Comparison of ENCODE assay signal across 1 cellular context in genomic region chr2:201887851-201888451, GRCh38.
TF ChIP-seq lines count a peak whose summit lies in the region.

No MANE protein-coding gene starts in this region.

TF ChIP-seq in HEK293, 187 proteins besides CTCF, POLR2A, EP300 and RAD21 (continued from another document and continues in another):
- TF ChIP-seq REST (tag by site-specific recombination; IDR thresholded peaks at IDR 0.05) (no peak), ZFP41 (tag by site-specific recombination; IDR thresholded peaks at IDR 0.05; ENCODE audit: borderline replicate concordance) (no peak), ZNF433 (tag by site-specific recombination; IDR thresholded peaks at IDR 0.05; ENCODE audit: low read depth) (no peak), ZBTB6 (tag by site-specific recombination; IDR thresholded peaks at IDR 0.05) (no peak), ZNF707 (tag by site-specific recombination; IDR thresholded peaks at IDR 0.05) (no peak), ZNF571 (tag by site-specific recombination; IDR thresholded peaks at IDR 0.05) (no peak), ZNF174 (tag by site-specific recombination; IDR thresholded peaks at IDR 0.05) (no peak), ZNF600 (tag by site-specific recombination; IDR thresholded peaks at IDR 0.05) (no peak), ZNF747 (tag by site-specific recombination; IDR thresholded peaks at IDR 0.05) (no peak), ZNF26 (tag by site-specific recombination; IDR thresholded peaks at IDR 0.05) (no peak), BCL11B (tag by site-specific recombination; IDR thresholded peaks at IDR 0.05; ENCODE audit: low read depth) (0 out of 2 replicates have a peak, but pooled peaks have one; percentile 51), ZEB2 (tag by site-specific recombination; IDR thresholded peaks at IDR 0.05) (peak; percentile 80), SETDB1 (IDR thresholded peaks at IDR 0.05; ENCODE audit: insufficient read length, low read length) (no peak), ZNF292 (tag by site-specific recombination; IDR thresholded peaks at IDR 0.05; ENCODE audit: borderline replicate concordance, low read depth) (no peak), ZNF830 (tag by site-specific recombination; IDR thresholded peaks at IDR 0.05; ENCODE audit: low read depth) (no peak), PRDM4 (tag by site-specific recombination; IDR thresholded peaks at IDR 0.05) (peak; percentile 24; the same call in 1 of the 2 replicates), ATF2 (tag by site-specific recombination; IDR thresholded peaks at IDR 0.05; ENCODE audit: low read depth) (peak; percentile 48; the same call in 1 of the 2 replicates), ZNF362 (tag by site-specific recombination; IDR thresholded peaks at IDR 0.05) (peak; percentile 87), INSM2 (tag by site-specific recombination; IDR thresholded peaks at IDR 0.05) (peak; percentile 94), PRDM1 (tag by site-specific recombination; IDR thresholded peaks at IDR 0.05) (peak; percentile 47; the same call in 1 of the 2 replicates), ZNF138 (tag by site-specific recombination; IDR thresholded peaks at IDR 0.05; ENCODE audit: borderline replicate concordance) (no peak), ZNF664 (tag by site-specific recombination; IDR thresholded peaks at IDR 0.05) (no peak), ZNF140 (tag by site-specific recombination; IDR thresholded peaks at IDR 0.05) (no peak), ZNF274 (IDR thresholded peaks at IDR 0.05; ENCODE audit: low read length) (no peak), ZNF274 (tag by site-specific recombination; IDR thresholded peaks at IDR 0.05; ENCODE audit: borderline replicate concordance) (no peak), ZNF280D (tag by site-specific recombination; IDR thresholded peaks at IDR 0.05) (no peak), ZBTB26 (tag by site-specific recombination; optimal IDR thresholded peaks at IDR 0.05) (no peak), ZNF596 (tag by site-specific recombination; IDR thresholded peaks at IDR 0.05) (no peak), ZNF510 (tag by site-specific recombination; IDR thresholded peaks at IDR 0.05; ENCODE audit: insufficient replicate concordance) (no peak), OSR2 (tag by site-specific recombination; IDR thresholded peaks at IDR 0.05) (peak; percentile 79), ZSCAN18 (tag by site-specific recombination; IDR thresholded peaks at IDR 0.05) (no peak), HOXA7 (CRISPR knock-in tag; IDR thresholded peaks at IDR 0.05; ENCODE audit: borderline replicate concordance) (no peak), ELK4 (IDR thresholded peaks at IDR 0.05; ENCODE audit: borderline replicate concordance, low read depth, low read length) (no peak), ZNF514 (tag by site-specific recombination; IDR thresholded peaks at IDR 0.05) (no peak)
